8 cellular contexts compared by ENCODE assay signal in the genomic region with DNA sequence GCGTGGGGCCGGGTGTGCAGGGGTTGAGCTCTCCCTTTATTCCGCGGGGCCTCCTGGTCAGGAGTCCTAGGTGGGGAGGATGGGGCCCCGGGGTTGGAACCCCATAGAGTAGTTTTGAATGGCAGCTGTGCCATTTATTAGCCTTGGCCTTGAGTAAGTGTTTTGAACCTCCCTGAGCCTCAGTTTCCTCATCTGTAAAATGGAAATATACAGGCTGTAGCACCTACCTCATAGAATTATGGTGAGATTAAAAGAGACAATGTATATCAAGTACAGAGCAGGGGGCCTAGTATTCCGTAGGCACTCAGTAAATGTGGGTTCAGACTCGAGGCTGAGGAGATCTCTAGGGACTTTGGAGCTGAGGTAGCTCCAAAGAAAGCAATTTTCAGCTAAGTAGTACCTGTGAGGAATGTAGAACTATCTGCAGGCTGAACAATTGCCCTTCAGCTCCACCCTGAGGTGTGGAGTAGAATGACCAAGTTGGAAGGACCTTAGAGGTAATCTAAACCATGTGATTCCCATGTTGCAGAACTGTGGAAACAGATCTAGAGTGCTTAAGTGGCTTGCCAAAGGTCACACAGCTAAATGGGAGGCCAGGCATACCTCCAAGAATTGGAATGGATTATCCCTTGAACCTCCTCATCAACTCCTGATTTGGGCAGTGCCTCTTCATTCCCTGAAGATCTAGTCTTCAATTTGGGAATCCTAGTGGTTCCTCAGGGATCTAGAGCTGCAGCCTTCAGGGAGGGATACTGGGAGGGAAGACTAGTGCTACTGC. TPM values are rescaled to one million over a fixed set of nuclear protein-coding genes. Genes with fewer than 3 reads are reported as not detected.
DNase-seq lines count a peak whose midpoint lies in the region; ATAC-seq and TF ChIP-seq lines count a peak whose summit lies in the region.

No MANE protein-coding gene starts in this region.

- H3K4me3 Mint-ChIP-seq in CD4-positive, alpha-beta T cell, result peak overlapping the region; percentile 94
- peak overlapping the region; percentile 97 for H3K4me3 Mint-ChIP-seq in activated T-cell treated with anti-CD3 and anti-CD28 coated beads, Interleukin-2, amount 50 U/mL, for 4 hours

- TF ChIP-seq CTCF in CD4-positive, alpha-beta T cell (IDR thresholded peaks at IDR 0.05), result peak; percentile 60
- TF ChIP-seq CTCF in fibroblast of villous mesenchyme (IDR thresholded peaks at IDR 0.05; ENCODE audit: insufficient read depth, low read depth, low read length) (peak; percentile 43), omental fat pad (IDR thresholded peaks at IDR 0.05) (no peak)

- H3K27me3 Mint-ChIP-seq in CD4-positive, alpha-beta T cell, result no peaks in the 10 kb centered on the region
- H3K27me3 Mint-ChIP-seq in activated T-cell treated with anti-CD3 and anti-CD28 coated beads, Interleukin-2, amount 50 U/mL, for 4 hours (ENCODE audit: low read depth), result no peaks in the 10 kb centered on the region

- peaks cover 24% of the 10 kb centered on the region for H3K4me1 Mint-ChIP-seq in CD4-positive, alpha-beta T cell (ENCODE audit: low read depth)
- H3K4me1 Mint-ChIP-seq in activated T-cell treated with anti-CD3 and anti-CD28 coated beads, Interleukin-2, amount 50 U/mL, for 4 hours (ENCODE audit: low read depth), result peaks cover 12% of the 10 kb centered on the region

- H3K27me3 ChIP-seq in CD4-positive, alpha-beta T cell (ENCODE audit: control insufficient read depth, insufficient read depth, low read length), result no peaks in the 10 kb centered on the region

- peak overlapping the region; percentile 79 for H3K4me3 ChIP-seq in fibroblast of villous mesenchyme (ENCODE audit: low read depth, low read length)

- intact Hi-C loops in CD4-positive, alpha-beta T cell (cut with DNase I, micrococcal nuclease), result loop anchor here in 1 of 2 experiments (1.0 to 5.0 kb wide), 2 partner anchors 12 to 37 kb away; partner anchors contain the start of gene NUP98

- DNase-seq in CD4-positive, alpha-beta T cell, result peak in 8 of 10 experiments; percentile 24 to 50 (median 34)
- DNase-seq in NCI-H524 treated with DMSO at 0.1 percent for 48 hours (lab: John Stamatoyannopoulos, UW) (peak; percentile 6), fibroblast of villous mesenchyme (ENCODE audit: low read depth) (peak; percentile 52), omental fat pad (ENCODE audit: low spot score) (no peak)
- no peak for DNase-seq in activated T-cell treated with anti-CD3 and anti-CD28 coated beads, Interleukin-2, amount 50 U/mL, for 4 hours
- DNase-seq in NK-92 treated with Interleukin-12 subunit alpha and Interleukin-12 subunit beta, amount 100 ng/mL, for 24 hours (lab: John Stamatoyannopoulos, UW), result no peak

- H3K9me3 ChIP-seq in CD4-positive, alpha-beta T cell (ENCODE audit: control insufficient read depth, low read length), result no peaks in the 10 kb centered on the region

- POLR2A ChIA-PET in CD4-positive, alpha-beta T cell (lab: Charles Lee), result interaction anchor here (0.9 to 6.3 kb wide), 10 partner anchors 12 to 158 kb away, joined by 3 to 78 read pairs (median 7); partner anchors contain the start of genes NUP98, RHOG and STIM1

- CTCF ChIA-PET in CD4-positive, alpha-beta T cell (lab: Charles Lee), result interaction anchor here (0.6 to 3.6 kb wide), 26 partner anchors 11 to 263 kb away, joined by 3 to 37 read pairs (median 4); partner anchors contain the start of genes NUP98, RHOG and STIM1

- H3K27ac ChIP-seq in CD4-positive, alpha-beta T cell (ENCODE audit: low read depth, low read length), result no peak overlapping the region

- H3K27ac Mint-ChIP-seq in CD4-positive, alpha-beta T cell, result peak overlapping the region; percentile 76

- peak; percentile 83 for ATAC-seq in CD4-positive, alpha-beta T cell (ENCODE audit: poor library complexity)
- peak; percentile 74 for ATAC-seq in GM18909 (IDR thresholded peaks at IDR 0.05; ENCODE audit: poor library complexity, unreplicated experiment)
- peak; percentile 74 for ATAC-seq in HG03159 (IDR thresholded peaks at IDR 0.05; ENCODE audit: unreplicated experiment)
- ATAC-seq in activated T-cell treated with anti-CD3 and anti-CD28 coated beads, Interleukin-2, amount 50 U/mL, for 4 hours, result peak; percentile 63 to 69
- ATAC-seq in omental fat pad (ENCODE audit: low FRiP score), result peak; percentile 55

- H3K36me3 Mint-ChIP-seq in CD4-positive, alpha-beta T cell (ENCODE audit: low read depth), result peaks cover 9% of the 10 kb centered on the region
- no peaks in the 10 kb centered on the region for H3K36me3 Mint-ChIP-seq in activated T-cell treated with anti-CD3 and anti-CD28 coated beads, Interleukin-2, amount 50 U/mL, for 4 hours (ENCODE audit: insufficient read depth)

- no peaks in the 10 kb centered on the region for H3K9me3 Mint-ChIP-seq in CD4-positive, alpha-beta T cell
- H3K9me3 Mint-ChIP-seq in activated T-cell treated with anti-CD3 and anti-CD28 coated beads, Interleukin-2, amount 50 U/mL, for 4 hours, result no peaks in the 10 kb centered on the region

RNA-seq across cellular contexts. Expression of gene PGAP2, which starts 0.7 kb away (rescaled TPM):
- 10 to 100 TPM; 20.9 to 23.6 TPM for total RNA-seq in CD4-positive, alpha-beta T cell
- 10 to 100 TPM; 28.9 to 31.2 (median 29.0) TPM for total RNA-seq in activated T-cell treated with anti-CD3 and anti-CD28 coated beads, Interleukin-2, amount 50 U/mL, for 4 hours
- total RNA-seq in fibroblast of villous mesenchyme, result 7.4 and 8.2 TPM in 2 replicates
- 10 to 100 TPM in 2 of 4 donors, 1 to 10 TPM in 2; 6.2 to 12.3 (median 10.2) TPM for total RNA-seq in omental fat pad

RNA-seq across cellular contexts. Expression of gene NUP98, which starts 11.7 kb away (rescaled TPM):
- 100 to 1,000 TPM; 161 to 186 TPM for total RNA-seq in CD4-positive, alpha-beta T cell
- total RNA-seq in activated T-cell treated with anti-CD3 and anti-CD28 coated beads, Interleukin-2, amount 50 U/mL, for 4 hours, result 100 to 1,000 TPM; 118 to 124 (median 119) TPM
- total RNA-seq in fibroblast of villous mesenchyme (136 and 183 TPM in 2 replicates), omental fat pad (100 to 1,000 TPM in 2 of 4 donors, 10 to 100 TPM in 2; 73.8 to 205 (median 110) TPM)

RNA-seq across cellular contexts. Expression of gene RHOG, which starts 31.7 kb away (rescaled TPM):
- 100 to 1,000 TPM; 101 to 106 TPM for total RNA-seq in CD4-positive, alpha-beta T cell
- total RNA-seq in activated T-cell treated with anti-CD3 and anti-CD28 coated beads, Interleukin-2, amount 50 U/mL, for 4 hours, result 100 to 1,000 TPM; 174 to 187 (median 184) TPM
- total RNA-seq in fibroblast of villous mesenchyme (9.0 and 9.5 TPM in 2 replicates), omental fat pad (10 to 100 TPM; 53.2 to 90.3 (median 67.8) TPM)

RNA-seq across cellular contexts. Expression of gene STIM1, which starts 46.4 kb away (rescaled TPM):
- 10 to 100 TPM; 89.0 to 94.9 TPM for total RNA-seq in CD4-positive, alpha-beta T cell
- 10 to 100 TPM; 35.6 to 42.5 (median 37.4) TPM for total RNA-seq in activated T-cell treated with anti-CD3 and anti-CD28 coated beads, Interleukin-2, amount 50 U/mL, for 4 hours
- total RNA-seq in fibroblast of villous mesenchyme (27.4 and 36.7 TPM in 2 replicates), omental fat pad (10 to 100 TPM; 42.2 to 71.0 (median 51.1) TPM)

Comparison
In these comparisons a context has a peak if more than half of its experiments do, and no peak if none do; other contexts are left out.
1. DNase-seq: peak in CD4-positive, alpha-beta T cell (8 of 10), NCI-H524 treated with DMSO at 0.1 percent for 48 hours (single experiment) and fibroblast of villous mesenchyme (single experiment); none in activated T-cell treated with anti-CD3 and anti-CD28 coated beads, Interleukin-2, amount 50 U/mL, for 4 hours (single experiment), omental fat pad (single experiment) and NK-92 treated with Interleukin-12 subunit alpha and Interleukin-12 subunit beta, amount 100 ng/mL, for 24 hours (single experiment).
2. CTCF ChIP-seq: peak in CD4-positive, alpha-beta T cell (single experiment) and fibroblast of villous mesenchyme (single experiment); none in omental fat pad (0 of 3).
3. Peak in every context shown above with its lines, with median percentiles within 50 percentile points of each other: ATAC-seq.